In the genomic region with DNA sequence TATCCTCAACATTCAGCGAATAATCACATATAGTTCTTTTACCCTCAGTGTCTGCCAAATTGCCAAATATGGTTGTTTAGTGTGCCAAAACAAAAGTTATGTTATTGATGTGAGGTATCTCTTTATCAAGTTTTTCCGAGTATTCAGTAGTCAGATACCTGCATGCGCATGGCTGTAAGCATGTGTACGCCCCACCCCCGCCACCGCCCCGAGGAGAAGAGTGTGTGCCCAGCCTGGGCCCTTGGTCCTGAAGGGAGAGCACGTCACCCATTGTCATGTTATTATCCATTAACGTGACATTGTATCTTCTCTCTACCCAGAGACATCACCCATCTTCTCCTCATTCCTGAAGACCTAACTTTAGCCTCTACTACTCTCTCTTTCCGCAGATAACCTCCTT, we compare ENCODE assay signal across 10 cellular contexts.
"Had no signal": no experiment of that assay in that cellular context is flagged by ENCODE, and none has a peak within 500 bp of the region (broad histone marks: within the 10 kb centered on the region; RNA-seq: fewer than 3 reads in every experiment).

No MANE protein-coding gene starts in this region.

- H3K4me3 Mint-ChIP-seq: HFFc6, IgD-negative memory B cell had no signal

- H3K9me3 ChIP-seq: HAP-1 had no signal

- H3K27ac ChIP-seq: GM23248, HL-60 had no signal

- ATAC-seq: HCT116, HepG2 had no signal

- H3K9ac ChIP-seq: GM23248 had no signal

- DNase-seq: GM23248, GOT3, H7, HFFc6, KBM-7 had no signal

- FAIRE-seq: HepG2 had no signal

- H3K4me3 ChIP-seq: GM23248, HAP-1 had no signal

- H3K36me3 ChIP-seq: HAP-1 had no signal

- H3K36me3 Mint-ChIP-seq: IgD-negative memory B cell had no signal

- H3K27ac Mint-ChIP-seq: HFFc6, IgD-negative memory B cell had no signal
